In genomic region chr1:44030606-44031050, GRCh38 we compare ENCODE assay signal across 8 cellular contexts. TPM values are rescaled to one million over a fixed set of nuclear protein-coding genes. Genes with fewer than 3 reads are reported as not detected.
DNase-seq lines count a peak whose midpoint lies in the region; ATAC-seq and TF ChIP-seq lines count a peak whose summit lies in the region.

No MANE protein-coding gene starts in this region.

- H3K36me3 Mint-ChIP-seq in activated T-helper 1 cell treated with anti-CD3 and anti-CD28 coated beads, Interleukin-12 subunit alpha, Interleukin-12 subunit beta, Interleukin-2, Interleukin-4 antibody, amounts not matched to agents 30 ng/mL and 10 ng/mL and 1 ng/mL, durations not matched to agents 14 hours and 24 hours and 36 hours (ENCODE audit: low read depth): peaks cover 2% of the 10 kb centered on the region

- TF ChIP-seq POLR2A in HCT116 (IDR thresholded peaks at IDR 0.05; ENCODE audit: borderline replicate concordance, extremely low read depth, insufficient read depth, insufficient read length): peak; percentile 33
- no peak for TF ChIP-seq POLR2A in NB4 (IDR thresholded peaks at IDR 0.05; ENCODE audit: extremely low read depth, insufficient read length)
- no peak for TF ChIP-seq POLR2A in ovary (IDR thresholded peaks at IDR 0.05)

- intact Hi-C loops in HCT116 (cut with micrococcal nuclease): loop anchor here (10.0 kb wide), 1 partner anchor 806 kb away; no protein-coding TSS in a partner anchor
- intact Hi-C loops in activated T-helper 1 cell treated with anti-CD3 and anti-CD28 coated beads, Interleukin-12 subunit alpha, Interleukin-12 subunit beta, Interleukin-2, Interleukin-4 antibody, amounts not matched to agents 30 ng/mL and 10 ng/mL and 1 ng/mL, durations not matched to agents 14 hours and 24 hours and 36 hours (cut with micrococcal nuclease): loop anchor here (1.0 to 5.0 kb wide), 9 partner anchors 39 to 982 kb away; partner anchors contain the start of genes ARMH1, ATP6V0B, CCDC24 and CFAP57
- intact Hi-C loops in head of caudate nucleus (cut with DNase I): loop anchor here (1.0 to 10.0 kb wide), 3 partner anchors 25 to 266 kb away; partner anchors contain the start of gene ARTN
- intact Hi-C loops in ovary (cut with DNase I): no loop called here

- no peak for TF ChIP-seq RAD21 in HCT116 (IDR thresholded peaks at IDR 0.05; ENCODE audit: low read depth)

- CTCF ChIA-PET in HCT116 (lab: Charles Lee): no interaction called here

- peak overlapping the region; percentile 85 for H3K4me2 ChIP-seq in HCT116 (ENCODE audit: low read length)

- TF ChIP-seq EP300 in ovary (IDR thresholded peaks at IDR 0.05): no peak

- peaks cover 30% of the 10 kb centered on the region for H3K4me1 Mint-ChIP-seq in activated T-helper 1 cell treated with anti-CD3 and anti-CD28 coated beads, Interleukin-12 subunit alpha, Interleukin-12 subunit beta, Interleukin-2, Interleukin-4 antibody, amounts not matched to agents 30 ng/mL and 10 ng/mL and 1 ng/mL, durations not matched to agents 14 hours and 24 hours and 36 hours (ENCODE audit: low read depth)

- BruUV-seq in HCT116 (replicated peaks; lab: Mats Ljungman, UMichigan): no TSS peak

- no peaks in the 10 kb centered on the region for H3K9me3 ChIP-seq in HCT116 (ENCODE audit: control insufficient read depth in 1 of 2, insufficient read depth in 1 of 2, low read depth in 1 of 2, low read length in 2 of 2)
- H3K9me3 ChIP-seq in ovary: no peaks in the 10 kb centered on the region

- no peaks in the 10 kb centered on the region for H4K20me1 ChIP-seq in HCT116 (ENCODE audit: insufficient read depth)

- 0% methylated on average over 5 to 47 of the region's 47 CpGs for WGBS in ovary, 3 donors

- no peak overlapping the region for H2AFZ ChIP-seq in HCT116 (ENCODE audit: low read depth, low read length, poor library complexity, severe bottlenecking)

- H3K27ac Mint-ChIP-seq in activated T-helper 1 cell treated with anti-CD3 and anti-CD28 coated beads, Interleukin-12 subunit alpha, Interleukin-12 subunit beta, Interleukin-2, Interleukin-4 antibody, amounts not matched to agents 30 ng/mL and 10 ng/mL and 1 ng/mL, durations not matched to agents 14 hours and 24 hours and 36 hours: peak overlapping the region; percentile 64

- H3K9ac ChIP-seq in HCT116 (ENCODE audit: low read length): peak overlapping the region; percentile 86

- H3K9me3 Mint-ChIP-seq in activated T-helper 1 cell treated with anti-CD3 and anti-CD28 coated beads, Interleukin-12 subunit alpha, Interleukin-12 subunit beta, Interleukin-2, Interleukin-4 antibody, amounts not matched to agents 30 ng/mL and 10 ng/mL and 1 ng/mL, durations not matched to agents 14 hours and 24 hours and 36 hours: no peaks in the 10 kb centered on the region

- H3K4me3 ChIP-seq in HCT116 (replicated peaks in 1 of 2; ENCODE audit: low read depth in 1 of 2, low read length in 2 of 2): peak overlapping the region; percentile 68 to 86
- H3K4me3 ChIP-seq in NB4 (ENCODE audit: low read depth, low read length): peak overlapping the region; percentile 48
- H3K4me3 ChIP-seq in ovary: peak overlapping the region; percentile 63

- TF ChIP-seq CTCF in HCT116 (IDR thresholded peaks at IDR 0.05 in 2 of 3, conservative IDR thresholded peaks at IDR 0.05 in 1 of 3; ENCODE audit: borderline replicate concordance in 1 of 3, insufficient read depth in 1 of 3, low read depth in 2 of 3, low read length in 2 of 3) (peak in 1 of 3 experiments; percentile 28; a peak in 2 of 6 replicates), NB4 (IDR thresholded peaks at IDR 0.05; ENCODE audit: low read depth, low read length) (no peak), ovary (IDR thresholded peaks at IDR 0.05) (no peak)

- H3K27me3 ChIP-seq in HCT116 (ENCODE audit: insufficient read depth, low read length) (no peaks in the 10 kb centered on the region), ovary (no peaks in the 10 kb centered on the region)

- DNase-seq in activated CD4-positive, alpha-beta T cell treated with anti-CD3 and anti-CD28 coated beads for 48 hours: peak; percentile 49
- no peak for DNase-seq in activated CD4-positive, alpha-beta T cell treated with anti-CD3 and anti-CD28 coated beads for 4 hours
- DNase-seq in HCT116 (ENCODE audit: low read depth, low spot score): no peak
- DNase-seq in NB4 (ENCODE audit: low read depth): peak; percentile 68
- DNase-seq in activated T-helper 1 cell treated with anti-CD3 and anti-CD28 coated beads, Interleukin-12 subunit alpha, Interleukin-12 subunit beta, Interleukin-2, Interleukin-4 antibody, amounts not matched to agents 30 ng/mL and 10 ng/mL and 1 ng/mL, durations not matched to agents 14 hours and 24 hours and 36 hours (ENCODE audit: low spot score): no peak
- DNase-seq in head of caudate nucleus: peak; percentile 63 to 92 (median 82)
- peak; percentile 32 to 66 (median 46) for DNase-seq in ovary
- no peak for DNase-seq in mucosa of gallbladder (ENCODE audit: low spot score)

- H3K4me3 Mint-ChIP-seq in activated T-helper 1 cell treated with anti-CD3 and anti-CD28 coated beads, Interleukin-12 subunit alpha, Interleukin-12 subunit beta, Interleukin-2, Interleukin-4 antibody, amounts not matched to agents 30 ng/mL and 10 ng/mL and 1 ng/mL, durations not matched to agents 14 hours and 24 hours and 36 hours: peak overlapping the region; percentile 87

- H3K9me2 ChIP-seq in HCT116 (ENCODE audit: insufficient read depth): no peaks in the 10 kb centered on the region

- RAD21 ChIA-PET in HCT116 (lab: Charles Lee; ENCODE audit: low non-redundant PET in 1 of 2, low total read pairs in 2 of 2, uncharacterized antibody in 2 of 2, unreplicated experiment in 2 of 2): no interaction called here

- H3K27me3 Mint-ChIP-seq in activated T-helper 1 cell treated with anti-CD3 and anti-CD28 coated beads, Interleukin-12 subunit alpha, Interleukin-12 subunit beta, Interleukin-2, Interleukin-4 antibody, amounts not matched to agents 30 ng/mL and 10 ng/mL and 1 ng/mL, durations not matched to agents 14 hours and 24 hours and 36 hours (ENCODE audit: insufficient read depth): peaks cover 2% of the 10 kb centered on the region

- peak overlapping the region; percentile 91 for H3K27ac ChIP-seq in HCT116 (ENCODE audit: low read depth, low read length)
- H3K27ac ChIP-seq in ovary: peak overlapping the region; percentile 44 to 92

- no peaks in the 10 kb centered on the region for H3K36me3 ChIP-seq in HCT116 (ENCODE audit: control insufficient read depth in 1 of 2, insufficient read depth in 2 of 2, low read length in 2 of 2)
- H3K36me3 ChIP-seq in ovary: no peaks in the 10 kb centered on the region

- POLR2A ChIA-PET in HCT116 (lab: Charles Lee): interaction anchor here (1.0 to 1.5 kb wide), 2 partner anchors 10 to 24 kb away, joined by 4 to 8 read pairs; no protein-coding TSS in a partner anchor

- peak; percentile 47 for ATAC-seq in HCT116

- H3K4me1 ChIP-seq in HCT116 (ENCODE audit: control insufficient read depth in 1 of 2, insufficient read depth in 2 of 2, low read length in 2 of 2) (peaks cover 32 to 46% of the 10 kb centered on the region in 2 experiments), ovary (ENCODE audit: insufficient read depth) (peaks cover 9% of the 10 kb centered on the region)

- H3K79me2 ChIP-seq in HCT116 (ENCODE audit: insufficient read depth, low read length): no peaks in the 10 kb centered on the region

TF ChIP-seq in HCT116, 20 proteins besides CTCF, POLR2A, EP300 and RAD21 (continues in another document):
- TF ChIP-seq YY1 (IDR thresholded peaks at IDR 0.05; ENCODE audit: extremely low read depth, insufficient replicate concordance, low read depth, low read length) (no peak), SP1 (IDR thresholded peaks at IDR 0.05; ENCODE audit: low read depth) (no peak), ZNF274 (IDR thresholded peaks at IDR 0.05; ENCODE audit: low read depth, low read length) (no peak), FOSL1 (IDR thresholded peaks at IDR 0.05; ENCODE audit: low read depth) (no peak)

RNA-seq across cellular contexts. Expression of gene SLC6A9, which starts 0.6 kb away (rescaled TPM):
- total RNA-seq in HCT116 (2021; ENCODE audit: unreplicated experiment) (12.8 TPM), ovary (10 to 100 TPM in 1 of 7 donors, 1 to 10 TPM in 6; 1.1 to 74.1 (median 4.6) TPM), mucosa of gallbladder (5.6 TPM)
- polyA plus RNA-seq in HCT116 (2012): 16.5 and 19.8 TPM in 2 replicates
- 7.0 and 7.4 TPM in 2 replicates for total RNA-seq in activated T-helper 1 cell treated with anti-CD3 and anti-CD28 coated beads, Interleukin-12 subunit alpha, Interleukin-12 subunit beta, Interleukin-2, Interleukin-4 antibody, amounts not matched to agents 30 ng/mL and 10 ng/mL and 1 ng/mL, durations not matched to agents 14 hours and 24 hours and 36 hours
- polyA plus RNA-seq in ovary: 10 to 100 TPM in 1 of 2 donors, 1 to 10 TPM in 1; 2.1 to 14.1 TPM

RNA-seq across cellular contexts. Expression of gene CCDC24, which starts 39.2 kb away (rescaled TPM):
- total RNA-seq in HCT116 (2021; ENCODE audit: unreplicated experiment) (23.3 TPM), ovary (10 to 100 TPM in 1 of 7 donors, 1 to 10 TPM in 6; 2.1 to 23.3 (median 7.3) TPM), mucosa of gallbladder (39.9 TPM)
- 20.0 and 20.7 TPM in 2 replicates for polyA plus RNA-seq in HCT116 (2012)
- total RNA-seq in activated T-helper 1 cell treated with anti-CD3 and anti-CD28 coated beads, Interleukin-12 subunit alpha, Interleukin-12 subunit beta, Interleukin-2, Interleukin-4 antibody, amounts not matched to agents 30 ng/mL and 10 ng/mL and 1 ng/mL, durations not matched to agents 14 hours and 24 hours and 36 hours: 2.7 TPM in 2 replicates
- polyA plus RNA-seq in ovary: 1 to 10 TPM; 1.1 to 6.2 TPM

RNA-seq across cellular contexts. Expression of gene B4GALT2, which starts 51.6 kb away (rescaled TPM):
- 76.8 TPM for total RNA-seq in HCT116 (2021; ENCODE audit: unreplicated experiment)
- 63.9 and 73.1 TPM in 2 replicates for polyA plus RNA-seq in HCT116 (2012)
- total RNA-seq in activated T-helper 1 cell treated with anti-CD3 and anti-CD28 coated beads, Interleukin-12 subunit alpha, Interleukin-12 subunit beta, Interleukin-2, Interleukin-4 antibody, amounts not matched to agents 30 ng/mL and 10 ng/mL and 1 ng/mL, durations not matched to agents 14 hours and 24 hours and 36 hours: 51.2 and 51.3 TPM in 2 replicates
- 10 to 100 TPM; 11.9 to 51.3 (median 33.9) TPM for total RNA-seq in ovary
- polyA plus RNA-seq in ovary: 10 to 100 TPM; 14.4 to 22.1 TPM
- total RNA-seq in mucosa of gallbladder: 23.4 TPM

RNA-seq across cellular contexts. Expression of gene ATP6V0B, which starts 55.9 kb away (rescaled TPM):
- total RNA-seq in HCT116 (2021; ENCODE audit: unreplicated experiment) (122 TPM), ovary (100 to 1,000 TPM in 1 of 7 donors, 10 to 100 TPM in 6; 46.1 to 108 (median 66.9) TPM), mucosa of gallbladder (138 TPM)
- 142 and 154 TPM in 2 replicates for polyA plus RNA-seq in HCT116 (2012)
- 187 and 195 TPM in 2 replicates for total RNA-seq in activated T-helper 1 cell treated with anti-CD3 and anti-CD28 coated beads, Interleukin-12 subunit alpha, Interleukin-12 subunit beta, Interleukin-2, Interleukin-4 antibody, amounts not matched to agents 30 ng/mL and 10 ng/mL and 1 ng/mL, durations not matched to agents 14 hours and 24 hours and 36 hours
- polyA plus RNA-seq in ovary: 10 to 100 TPM; 74.4 to 76.1 TPM

Comparison
In these comparisons a context has a peak if more than half of its experiments do, and no peak if none do; other contexts are left out.
1. DNase-seq: peak in activated CD4-positive, alpha-beta T cell treated with anti-CD3 and anti-CD28 coated beads for 48 hours (single experiment), NB4 (single experiment), head of caudate nucleus (42 of 42) and ovary (5 of 5); none in activated CD4-positive, alpha-beta T cell treated with anti-CD3 and anti-CD28 coated beads for 4 hours (0 of 2), HCT116 (single experiment), activated T-helper 1 cell treated with anti-CD3 and anti-CD28 coated beads, Interleukin-12 subunit alpha, Interleukin-12 subunit beta, Interleukin-2, Interleukin-4 antibody, amounts not matched to agents 30 ng/mL and 10 ng/mL and 1 ng/mL, durations not matched to agents 14 hours and 24 hours and 36 hours (single experiment) and mucosa of gallbladder (single experiment).
2. intact Hi-C loops: an anchor here in HCT116 (10.0 kb wide), activated T-helper 1 cell treated with anti-CD3 and anti-CD28 coated beads, Interleukin-12 subunit alpha, Interleukin-12 subunit beta, Interleukin-2, Interleukin-4 antibody, amounts not matched to agents 30 ng/mL and 10 ng/mL and 1 ng/mL, durations not matched to agents 14 hours and 24 hours and 36 hours (1.0 to 5.0 kb wide) and head of caudate nucleus (1.0 to 10.0 kb wide); none called in ovary.
3. Peak in every context shown above with its lines, with median percentiles within 50 percentile points of each other: H3K4me3 ChIP-seq.